ENCODE assay signal across 24 cellular contexts in genomic region chr22:25651332-25651731, GRCh38.
DNase-seq lines count a peak whose midpoint lies in the region; ATAC-seq, FAIRE-seq and TF ChIP-seq lines count a peak whose summit lies in the region.
"Had no signal": no experiment of that assay in that cellular context is flagged by ENCODE, and none has a peak within 500 bp of the region (broad histone marks: within the 10 kb centered on the region; RNA-seq: fewer than 3 reads in every experiment).

No MANE protein-coding gene starts in this region.

- TF ChIP-seq CTCF in dorsolateral prefrontal cortex (IDR thresholded peaks at IDR 0.05 in 54 of 56, conservative IDR thresholded peaks at IDR 0.05 in 2 of 56; ENCODE audit: low read depth in 1 of 56, partially characterized antibody in 56 of 56), result no peak

- intact Hi-C loops in dorsolateral prefrontal cortex (cut with DNase I), result no loop called here

- H3K9me3 ChIP-seq in subcutaneous abdominal adipose tissue (ENCODE audit: control insufficient read depth in 5 of 5, low read length in 5 of 5), result no peaks in the 10 kb centered on the region
- H3K9me3 ChIP-seq: gastroesophageal sphincter, tibial nerve had no signal

- H3K27ac ChIP-seq in subcutaneous abdominal adipose tissue (ENCODE audit: low read depth, low read length), result peak overlapping the region; percentile 22
- H3K27ac ChIP-seq in dorsolateral prefrontal cortex, result no peak overlapping the region
- H3K27ac ChIP-seq: brain microvascular endothelial cell, gastroesophageal sphincter, SK-N-MC, tibial nerve had no signal

- no peak for ATAC-seq in HG03095 (IDR thresholded peaks at IDR 0.05; ENCODE audit: unreplicated experiment)
- ATAC-seq: activated CD4-positive, CD25-positive, alpha-beta regulatory T cell treated with anti-CD3 and anti-CD28 coated beads, Interleukin-2, amount 50 U/mL, for 24 hours; activated naive CD8-positive, alpha-beta T cell treated with anti-CD3 and anti-CD28 coated beads, Interleukin-2, amount 50 U/mL, for 24 hours; activated T-helper 17 cell treated with anti-CD3 and anti-CD28 coated beads, Interleukin-2, amount 50 U/mL, for 72 hours; gastroesophageal sphincter; HCT116; left lobe of liver; PC-3; stimulated activated effector memory CD8-positive, alpha-beta T cell treated with anti-CD3 and anti-CD28 coated beads, Interleukin-12 subunit alpha, Interleukin-12 subunit beta, amount 100 ng/mL, for 72 hours had no signal

- FAIRE-seq in colon (lab: Jason Lieb, UNC), result peak; percentile 5

- H3K9ac ChIP-seq in subcutaneous abdominal adipose tissue (ENCODE audit: low read length in 5 of 5), result no peak overlapping the region

- DNase-seq in NCI-H510A treated with DMSO at 0.1 percent for 48 hours (lab: John Stamatoyannopoulos, UW), result peak; percentile 35
- DNase-seq in NCI-H510A (lab: John Stamatoyannopoulos, UW), result no peak
- DNase-seq in NCI-H1694 treated with DMSO at 0.1 percent for 48 hours (lab: John Stamatoyannopoulos, UW), result peak; percentile 63
- no peak for DNase-seq in dorsolateral prefrontal cortex
- DNase-seq in NCI-H1930 (lab: John Stamatoyannopoulos, UW), result no peak
- DNase-seq: activated naive CD8-positive, alpha-beta T cell treated with anti-CD3 and anti-CD28 coated beads, Interleukin-2, amount 50 U/mL, for 24 hours; brain microvascular endothelial cell; CD4-positive, CD25-positive, alpha-beta regulatory T cell; cortex of kidney; midbrain; NCI-H1436 treated with DMSO at 0.1 percent for 48 hours; PC-3; T-helper 9 cell had no signal

- H3K4me3 ChIP-seq in subcutaneous abdominal adipose tissue (ENCODE audit: low read depth in 1 of 5, low read length in 5 of 5) (no peak overlapping the region), dorsolateral prefrontal cortex (no peak overlapping the region)
- H3K4me3 ChIP-seq: gastroesophageal sphincter, SK-N-MC, tibial nerve had no signal

- no peaks in the 10 kb centered on the region for H3K27me3 ChIP-seq in subcutaneous abdominal adipose tissue (ENCODE audit: control insufficient read depth in 5 of 5, insufficient read depth in 4 of 5, low read length in 5 of 5)
- H3K27me3 ChIP-seq in dorsolateral prefrontal cortex, result no peaks in the 10 kb centered on the region
- H3K27me3 ChIP-seq: brain microvascular endothelial cell, gastroesophageal sphincter, tibial nerve had no signal

- H3K4me1 ChIP-seq in subcutaneous abdominal adipose tissue (ENCODE audit: control insufficient read depth in 5 of 5, insufficient read depth in 5 of 5, low read length in 5 of 5), result peaks cover 0 to 9% (median 0%) of the 10 kb centered on the region in 5 donors
- H3K4me1 ChIP-seq: gastroesophageal sphincter, tibial nerve had no signal

- peaks cover 0 to 10% (median 4%) of the 10 kb centered on the region in 5 donors for H3K36me3 ChIP-seq in subcutaneous abdominal adipose tissue (ENCODE audit: control insufficient read depth in 5 of 5, insufficient read depth in 5 of 5, low read length in 5 of 5)
- H3K36me3 ChIP-seq: brain microvascular endothelial cell, gastroesophageal sphincter, tibial nerve had no signal

Comparison
In these comparisons a context has a peak if more than half of its experiments do, and no peak if none do; other contexts are left out.
1. DNase-seq: peak in NCI-H510A treated with DMSO at 0.1 percent for 48 hours (single experiment) and NCI-H1694 treated with DMSO at 0.1 percent for 48 hours (single experiment); none in NCI-H510A (single experiment), dorsolateral prefrontal cortex (0 of 10) and NCI-H1930 (0 of 2).